In the genomic region with DNA sequence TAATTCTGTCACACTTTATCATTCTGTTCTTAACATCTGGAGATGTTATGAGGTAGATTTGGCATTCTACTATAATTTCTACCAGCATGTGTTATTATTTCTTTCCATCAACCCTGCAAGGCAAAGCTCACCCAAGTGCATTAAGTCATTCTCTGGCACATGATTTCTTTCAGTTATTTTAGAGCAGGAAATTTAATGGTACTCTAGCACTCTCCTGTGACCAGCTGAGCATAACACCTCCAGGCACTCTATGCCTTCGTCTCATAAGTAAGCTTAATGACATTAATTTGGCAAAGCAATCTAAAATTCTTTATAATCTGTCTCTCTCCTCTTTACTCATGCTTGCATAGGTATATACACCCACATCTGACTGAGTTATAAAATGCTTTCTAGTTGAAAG, we compare ENCODE assay signal across 16 cellular contexts.
DNase-seq lines count a peak whose midpoint lies in the region; ATAC-seq and TF ChIP-seq lines count a peak whose summit lies in the region.
"Had no signal": no experiment of that assay in that cellular context is flagged by ENCODE, and none has a peak within 500 bp of the region (broad histone marks: within the 10 kb centered on the region; RNA-seq: fewer than 3 reads in every experiment).

No MANE protein-coding gene starts in this region.

- TF ChIP-seq CTCF in MCF 10A (IDR thresholded peaks at IDR 0.05; ENCODE audit: unreplicated experiment) (peak; percentile 27), breast epithelium (IDR thresholded peaks at IDR 0.05) (no peak), epithelial cell of proximal tubule (conservative IDR thresholded peaks at IDR 0.05; ENCODE audit: low read depth, low read length) (peak; percentile 51)

- no peaks in the 10 kb centered on the region for H3K36me3 ChIP-seq in breast epithelium
- H3K36me3 ChIP-seq: colonic mucosa, prostate gland, SJCRH30 had no signal

- H3K4me1 ChIP-seq in breast epithelium, result no peaks in the 10 kb centered on the region
- H3K4me1 ChIP-seq: colonic mucosa, prostate gland, SJCRH30 had no signal

- POLR2A ChIA-PET in MCF 10A (lab: Yijun Ruan, JAX), result interaction anchor here (1.5 kb wide), 1 partner anchor 406 kb away, joined by 3 read pairs; a partner anchor contains a TSS

- no peaks in the 10 kb centered on the region for H3K36me3 Mint-ChIP-seq in MCF 10A (ENCODE audit: insufficient read depth, unreplicated experiment)
- H3K36me3 Mint-ChIP-seq: activated naive CD8-positive, alpha-beta T cell treated with anti-CD3 and anti-CD28 coated beads, Interleukin-2, amount 10 ng/mL, durations not matched to agents 7 days and 5 days had no signal

- H3K4me3 ChIP-seq in breast epithelium (no peak overlapping the region), epithelial cell of proximal tubule (ENCODE audit: low read depth, low read length) (no peak overlapping the region)
- H3K4me3 ChIP-seq: colonic mucosa, prostate gland, SJCRH30 had no signal

- no peak overlapping the region for H3K27ac ChIP-seq in breast epithelium
- H3K27ac ChIP-seq: colonic mucosa, prostate gland, SJCRH30 had no signal

- intact Hi-C loops in MCF 10A (cut with micrococcal nuclease), result loop anchor here (1.0 kb wide), 1 partner anchor 395 kb away; no protein-coding TSS in a partner anchor
- intact Hi-C loops in breast epithelium (cut with DNase I; ENCODE audit: low total_unique reads), result no loop called here

- CTCF ChIA-PET in MCF 10A (lab: Yijun Ruan, JAX), result interaction anchor here (0.6 to 2.5 kb wide), 11 partner anchors 9 to 840 kb away, joined by 3 to 9 read pairs (median 3); a partner anchor contains a TSS

- TF ChIP-seq POLR2A in breast epithelium (IDR thresholded peaks at IDR 0.05), result no peak

- ATAC-seq in GM21786 (IDR thresholded peaks at IDR 0.05; ENCODE audit: unreplicated experiment) (no peak), GM21360 (IDR thresholded peaks at IDR 0.05; ENCODE audit: unreplicated experiment) (no peak)

- no peaks in the 10 kb centered on the region for H3K27me3 ChIP-seq in breast epithelium
- H3K27me3 ChIP-seq: colonic mucosa, SJCRH30 had no signal

- DNase-seq in MCF 10A (ENCODE audit: unreplicated experiment) (peak; percentile 15), breast epithelium (ENCODE audit: low spot score in 2 of 2) (no peak), NCI-H524 (lab: John Stamatoyannopoulos, UW) (peak; percentile 55 to 79), epithelial cell of proximal tubule (ENCODE audit: low read depth) (no peak), COLO668 (lab: John Stamatoyannopoulos, UW; ENCODE audit: unreplicated experiment) (no peak)
- no peak for DNase-seq in stimulated activated CD4-positive, alpha-beta T cell treated with anti-CD3 and anti-CD28 coated beads, Interleukin-2, amount 100 ng/mL, for 24 hours
- DNase-seq: activated CD8-positive, alpha-beta memory T cell treated with anti-CD3 and anti-CD28 coated beads, Interleukin-2, amount 50 U/mL, for 4 hours; activated naive CD8-positive, alpha-beta T cell treated with anti-CD3 and anti-CD28 coated beads, Interleukin-2, amount 10 ng/mL, durations not matched to agents 7 days and 5 days; colonic mucosa; IMR-90; SJCRH30; stimulated activated CD4-positive, alpha-beta T cell treated with anti-CD3 and anti-CD28 coated beads, Interleukin-4, amount 100 ng/mL, for 4 hours; stimulated activated naive CD4-positive, alpha-beta T cell treated with Interleukin-2 at 50 U/mL for 16 hours had no signal

- H3K4me1 Mint-ChIP-seq in MCF 10A (ENCODE audit: insufficient read depth, unreplicated experiment), result no peaks in the 10 kb centered on the region
- H3K4me1 Mint-ChIP-seq: activated naive CD8-positive, alpha-beta T cell treated with anti-CD3 and anti-CD28 coated beads, Interleukin-2, amount 10 ng/mL, durations not matched to agents 7 days and 5 days had no signal

- no peak overlapping the region for H3K27ac Mint-ChIP-seq in MCF 10A (ENCODE audit: low read depth, unreplicated experiment)
- H3K27ac Mint-ChIP-seq: activated naive CD8-positive, alpha-beta T cell treated with anti-CD3 and anti-CD28 coated beads, Interleukin-2, amount 10 ng/mL, durations not matched to agents 7 days and 5 days had no signal

- H3K27me3 Mint-ChIP-seq in MCF 10A (ENCODE audit: insufficient read depth, unreplicated experiment), result no peaks in the 10 kb centered on the region
- H3K27me3 Mint-ChIP-seq: activated naive CD8-positive, alpha-beta T cell treated with anti-CD3 and anti-CD28 coated beads, Interleukin-2, amount 10 ng/mL, durations not matched to agents 7 days and 5 days had no signal

- no peaks in the 10 kb centered on the region for H3K9me3 ChIP-seq in breast epithelium
- H3K9me3 ChIP-seq: colonic mucosa, prostate gland, SJCRH30 had no signal

- H3K4me3 Mint-ChIP-seq in MCF 10A (ENCODE audit: unreplicated experiment), result no peak overlapping the region
- H3K4me3 Mint-ChIP-seq: activated naive CD8-positive, alpha-beta T cell treated with anti-CD3 and anti-CD28 coated beads, Interleukin-2, amount 10 ng/mL, durations not matched to agents 7 days and 5 days had no signal

- BruUV-seq in MCF 10A (replicated peaks; lab: Mats Ljungman, UMichigan), result no TSS peak

- no peaks in the 10 kb centered on the region for H3K9me3 Mint-ChIP-seq in MCF 10A (ENCODE audit: unreplicated experiment)
- H3K9me3 Mint-ChIP-seq: activated naive CD8-positive, alpha-beta T cell treated with anti-CD3 and anti-CD28 coated beads, Interleukin-2, amount 10 ng/mL, durations not matched to agents 7 days and 5 days had no signal

Comparison
In these comparisons a context has a peak if more than half of its experiments do, and no peak if none do; other contexts are left out.
1. DNase-seq: peak in MCF 10A (single experiment) and NCI-H524 (2 of 2); none in breast epithelium (0 of 2), epithelial cell of proximal tubule (single experiment), COLO668 (single experiment) and stimulated activated CD4-positive, alpha-beta T cell treated with anti-CD3 and anti-CD28 coated beads, Interleukin-2, amount 100 ng/mL, for 24 hours (0 of 2).
2. CTCF ChIP-seq: peak in MCF 10A (single experiment) and epithelial cell of proximal tubule (single experiment); none in breast epithelium (0 of 3).